9 cellular contexts compared by ENCODE assay signal in the genomic region with DNA sequence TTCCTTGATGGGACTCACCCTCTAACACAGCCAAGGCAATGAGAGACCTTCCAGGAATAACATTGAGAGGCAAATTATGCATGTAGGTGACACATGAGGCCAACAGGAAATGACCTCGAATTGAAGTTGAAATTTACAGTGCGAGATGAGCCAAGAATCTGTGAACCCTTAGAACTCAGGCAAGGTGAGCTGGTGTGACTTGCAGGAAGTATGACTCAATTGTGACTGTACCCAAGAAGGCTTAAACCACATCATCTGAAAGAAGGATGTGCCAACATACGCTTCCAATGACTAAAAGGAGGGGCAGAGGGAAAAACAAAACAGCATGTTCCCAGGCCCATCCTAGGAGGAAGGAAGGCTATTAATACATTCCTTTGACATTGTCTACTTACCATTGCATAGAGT. TPM values are rescaled to one million over a fixed set of nuclear protein-coding genes. Genes with fewer than 3 reads are reported as not detected.
DNase-seq lines count a peak whose midpoint lies in the region; ATAC-seq and TF ChIP-seq lines count a peak whose summit lies in the region.
"Had no signal": no experiment of that assay in that cellular context is flagged by ENCODE, and none has a peak within 500 bp of the region (broad histone marks: within the 10 kb centered on the region; RNA-seq: fewer than 3 reads in every experiment).

No MANE protein-coding gene starts in this region.

- DNase-seq in activated T-cell treated with anti-CD3 and anti-CD28 coated beads for 1 hour (ENCODE audit: low read depth), result peak; percentile 13
- DNase-seq in activated T-cell treated with anti-CD3 and anti-CD28 coated beads, Interleukin-2, amount 50 U/mL, for 1 hour, result no peak
- peak; percentile 91 for DNase-seq in SW480 (ENCODE audit: low spot score)
- DNase-seq in mammary epithelial cell, result peak; percentile 100
- peak in 8 of 9 donors; percentile 46 to 86 (median 82) for DNase-seq in naive thymus-derived CD4-positive, alpha-beta T cell
- DNase-seq in COR-L47 (lab: John Stamatoyannopoulos, UW), result no peak

- no peak overlapping the region for H2AFZ ChIP-seq in mammary epithelial cell (ENCODE audit: low read depth, low read length)

- CTCF ChIA-PET in mammary epithelial cell (lab: Charles Lee; ENCODE audit: low non-redundant PET), result no interaction called here
- CTCF ChIA-PET in naive thymus-derived CD4-positive, alpha-beta T cell (lab: Charles Lee), result interaction anchor here (1.0 to 4.1 kb wide), 8 partner anchors 11 to 53 kb away, joined by 3 to 20 read pairs (median 7); no protein-coding TSS in a partner anchor

- H3K9ac ChIP-seq in mammary epithelial cell (ENCODE audit: insufficient read depth, low read length), result peak overlapping the region; percentile 68

- peaks cover 0 to 4% (median 0%) of the 10 kb centered on the region in 11 donors for H3K9me3 Mint-ChIP-seq in naive thymus-derived CD4-positive, alpha-beta T cell

- ATAC-seq in naive thymus-derived CD4-positive, alpha-beta T cell, result peak; percentile 97
- ATAC-seq in GM19455 (IDR thresholded peaks at IDR 0.05; ENCODE audit: unreplicated experiment) (no peak), GM21786 (IDR thresholded peaks at IDR 0.05; ENCODE audit: unreplicated experiment) (no peak)

- no peaks in the 10 kb centered on the region for H3K9me3 ChIP-seq in mammary epithelial cell (replicated peaks; ENCODE audit: insufficient read depth, low read length)
- no peaks in the 10 kb centered on the region for H3K9me3 ChIP-seq in naive thymus-derived CD4-positive, alpha-beta T cell (ENCODE audit: control insufficient read depth in 2 of 3, low read length in 3 of 3)

- WGBS in mammary epithelial cell (ENCODE audit: low coverage, missing lambda C conversion rate), result 0% methylated on average over 2 of the region's 3 CpGs

- dilution Hi-C loops in mammary epithelial cell (cut with HindIII; ENCODE audit: low sequenced_read_pairs), result loop anchor here (5.0 kb wide), 1 partner anchor 35 kb away; no protein-coding TSS in a partner anchor

- no peaks in the 10 kb centered on the region for H3K27me3 Mint-ChIP-seq in naive thymus-derived CD4-positive, alpha-beta T cell
- H3K27me3 Mint-ChIP-seq: brain had no signal

- peaks cover 0 to 19% (median 14%) of the 10 kb centered on the region in 5 donors for H3K36me3 Mint-ChIP-seq in naive thymus-derived CD4-positive, alpha-beta T cell

- peak overlapping the region; percentile 90 to 99 (median 97) for H3K27ac Mint-ChIP-seq in naive thymus-derived CD4-positive, alpha-beta T cell
- H3K27ac Mint-ChIP-seq: brain had no signal

- H3K4me3 Mint-ChIP-seq in naive thymus-derived CD4-positive, alpha-beta T cell, result peak overlapping the region; percentile 8 to 79 (median 69)
- H3K4me3 Mint-ChIP-seq: brain had no signal

- H3K4me3 ChIP-seq in mammary epithelial cell (replicated peaks in 1 of 3; ENCODE audit: insufficient read depth in 1 of 3, low read depth in 2 of 3, low read length in 3 of 3), result no peak overlapping the region
- H3K4me3 ChIP-seq in naive thymus-derived CD4-positive, alpha-beta T cell (ENCODE audit: low read length), result peak overlapping the region; percentile 19

- H3K36me3 ChIP-seq in mammary epithelial cell (ENCODE audit: insufficient read depth, low read length), result no peaks in the 10 kb centered on the region
- no peaks in the 10 kb centered on the region for H3K36me3 ChIP-seq in naive thymus-derived CD4-positive, alpha-beta T cell (ENCODE audit: control insufficient read depth in 2 of 3, insufficient read depth in 3 of 3, low read length in 3 of 3)

- H3K79me2 ChIP-seq in mammary epithelial cell (ENCODE audit: insufficient read depth, low read length), result peaks cover 63% of the 10 kb centered on the region

- in situ Hi-C loops in mammary epithelial cell (cut with MboI; ENCODE audit: low sequenced_read_pairs in 2 of 2), result no loop called here

- no peaks in the 10 kb centered on the region for H3K27me3 ChIP-seq in mammary epithelial cell (ENCODE audit: insufficient read depth, low read length)
- no peaks in the 10 kb centered on the region for H3K27me3 ChIP-seq in naive thymus-derived CD4-positive, alpha-beta T cell (ENCODE audit: control insufficient read depth in 2 of 2, insufficient read depth in 2 of 2, low read length in 2 of 2)

- no TSS peak for BruUV-seq in mammary epithelial cell (replicated peaks; lab: Mats Ljungman, UMichigan)

- intact Hi-C loops in mammary epithelial cell (cut with micrococcal nuclease), result loop anchor here (1.0 to 2.0 kb wide), 3 partner anchors 9 to 53 kb away; no protein-coding TSS in a partner anchor
- intact Hi-C loops in naive thymus-derived CD4-positive, alpha-beta T cell (cut with micrococcal nuclease), result loop anchor here (1.0 to 2.0 kb wide), 12 partner anchors 9 to 53 kb away; a partner anchor contains a TSS

- POLR2A ChIA-PET in naive thymus-derived CD4-positive, alpha-beta T cell (lab: Charles Lee), result interaction anchor here (0.9 to 12.9 kb wide), 11 partner anchors 9 to 52 kb away, joined by 3 to 214 read pairs (median 6); a partner anchor contains a TSS

- H3K27ac ChIP-seq in mammary epithelial cell (ENCODE audit: insufficient read depth, low read depth, low read length), result peak overlapping the region; percentile 96
- H3K27ac ChIP-seq in naive thymus-derived CD4-positive, alpha-beta T cell (ENCODE audit: low read depth, low read length), result peak overlapping the region; percentile 82

- H3K4me1 Mint-ChIP-seq in naive thymus-derived CD4-positive, alpha-beta T cell, result peaks cover 54 to 100% (median 87%) of the 10 kb centered on the region in 7 donors

- no peaks in the 10 kb centered on the region for H4K20me1 ChIP-seq in mammary epithelial cell (ENCODE audit: insufficient read depth, low read length)

- H3K4me1 ChIP-seq in mammary epithelial cell (ENCODE audit: insufficient read depth, low read length), result peaks cover 39% of the 10 kb centered on the region
- H3K4me1 ChIP-seq in naive thymus-derived CD4-positive, alpha-beta T cell (ENCODE audit: control insufficient read depth in 2 of 2, insufficient read depth in 2 of 2, low read length in 2 of 2), result peaks cover 51 to 71% of the 10 kb centered on the region in 2 donors

- TF ChIP-seq CTCF in mammary epithelial cell (conservative IDR thresholded peaks at IDR 0.05 in 1 of 2, IDR thresholded peaks at IDR 0.05 in 1 of 2; ENCODE audit: extremely low read depth in 1 of 2, insufficient read depth in 1 of 2, low read depth in 1 of 2, low read length in 2 of 2), result no peak

- peak overlapping the region; percentile 39 for H3K4me2 ChIP-seq in mammary epithelial cell (ENCODE audit: insufficient read depth, low read depth, low read length)

RNA-seq across cellular contexts. Expression of a gene that starts 44.8 kb away (rescaled TPM):
- total RNA-seq in mammary epithelial cell, result 10 to 100 TPM in 1 of 2 donors, 1 to 10 TPM in 1; 5.7 to 35.8 TPM
- polyA plus RNA-seq in mammary epithelial cell, result 31.7 TPM
- polyA minus RNA-seq in mammary epithelial cell, result 36.5 TPM
- total RNA-seq in naive thymus-derived CD4-positive, alpha-beta T cell, result 100 to 1,000 TPM in 2 of 5 experiments, 10 to 100 TPM in 3; 53.1 to 108 (median 99.6) TPM
- polyA plus RNA-seq in naive thymus-derived CD4-positive, alpha-beta T cell, result 100 to 1,000 TPM; 117 to 148 TPM

RNA-seq across cellular contexts. Expression of a gene that starts 55.5 kb away (rescaled TPM):
- 10 to 100 TPM; 31.5 to 92.1 TPM for total RNA-seq in mammary epithelial cell
- polyA plus RNA-seq in mammary epithelial cell, result 43.9 TPM
- polyA minus RNA-seq in mammary epithelial cell, result 24.1 TPM
- total RNA-seq in naive thymus-derived CD4-positive, alpha-beta T cell, result 10 to 100 TPM; 35.8 to 54.4 (median 40.5) TPM
- 10 to 100 TPM; 30.4 to 37.1 TPM for polyA plus RNA-seq in naive thymus-derived CD4-positive, alpha-beta T cell

Comparison
In these comparisons a context has a peak if more than half of its experiments do, and no peak if none do; other contexts are left out.
1. DNase-seq: peak in activated T-cell treated with anti-CD3 and anti-CD28 coated beads for 1 hour (single experiment), SW480 (single experiment), mammary epithelial cell (single experiment) and naive thymus-derived CD4-positive, alpha-beta T cell (8 of 9); none in activated T-cell treated with anti-CD3 and anti-CD28 coated beads, Interleukin-2, amount 50 U/mL, for 1 hour (single experiment) and COR-L47 (single experiment).